Comparison of ENCODE assay signal across 8 cellular contexts in the genomic region with DNA sequence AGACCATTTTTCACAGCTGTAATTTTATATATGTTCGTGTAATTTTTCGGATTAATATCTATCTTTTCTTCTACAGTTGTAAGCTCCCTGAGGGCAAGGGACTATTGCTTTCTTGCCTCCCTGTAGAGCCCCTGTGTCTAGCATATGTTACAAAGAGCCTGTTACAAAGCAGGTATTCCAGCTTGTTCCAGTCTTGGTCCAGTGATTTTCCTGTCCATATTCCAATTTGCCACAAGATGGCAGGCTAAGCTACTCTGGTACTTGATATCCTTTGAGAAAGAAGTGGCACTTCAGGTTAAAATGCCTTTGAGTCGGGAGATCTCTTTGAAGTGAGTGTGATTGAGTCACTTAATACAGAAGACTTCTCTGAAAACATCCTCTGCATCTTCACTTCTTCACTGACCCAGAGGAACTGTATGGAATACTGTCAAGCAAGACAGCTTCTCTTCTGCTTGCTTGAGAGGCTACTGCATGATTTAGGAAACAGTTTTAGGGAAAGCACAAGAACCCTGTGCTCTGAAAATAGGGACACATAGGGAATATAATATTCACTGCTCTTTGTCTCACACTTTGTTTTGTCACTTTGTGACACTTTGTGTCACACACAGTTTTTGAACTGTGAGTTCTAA. TPM values are rescaled to one million over a fixed set of nuclear protein-coding genes. Genes with fewer than 3 reads are reported as not detected.
DNase-seq lines count a peak whose midpoint lies in the region; ATAC-seq and TF ChIP-seq lines count a peak whose summit lies in the region.

No MANE protein-coding gene starts in this region.

- no peaks in the 10 kb centered on the region for H3K4me1 ChIP-seq in RWPE2 (ENCODE audit: insufficient read depth, poor library complexity, severe bottlenecking)

- H3K27ac Mint-ChIP-seq in T-helper 17 cell: no peak overlapping the region

- H3K9me3 ChIP-seq in RWPE2 (ENCODE audit: severe bottlenecking): no peaks in the 10 kb centered on the region
- H3K9me3 ChIP-seq in T-helper 17 cell (ENCODE audit: control insufficient read depth, low read length, poor library complexity, severe bottlenecking): no peaks in the 10 kb centered on the region

- TF ChIP-seq CTCF in RWPE2 (IDR thresholded peaks at IDR 0.05; ENCODE audit: poor library complexity, severe bottlenecking): peak; percentile 80
- TF ChIP-seq CTCF in fibroblast of villous mesenchyme (IDR thresholded peaks at IDR 0.05; ENCODE audit: insufficient read depth, low read depth, low read length): peak; percentile 67

- H3K27me3 ChIP-seq in RWPE2 (ENCODE audit: insufficient read depth, poor library complexity, severe bottlenecking): no peaks in the 10 kb centered on the region

- no peaks in the 10 kb centered on the region for H3K27me3 Mint-ChIP-seq in T-helper 17 cell

- no peak overlapping the region for H3K4me3 ChIP-seq in RWPE2 (ENCODE audit: severe bottlenecking)
- H3K4me3 ChIP-seq in fibroblast of villous mesenchyme (ENCODE audit: low read depth, low read length): no peak overlapping the region

- H3K4me3 Mint-ChIP-seq in T-helper 17 cell: no peak overlapping the region

- H3K4me1 Mint-ChIP-seq in T-helper 17 cell: peaks cover 18% of the 10 kb centered on the region

- H3K27ac ChIP-seq in RWPE2 (ENCODE audit: poor library complexity, severe bottlenecking): no peak overlapping the region

- no peaks in the 10 kb centered on the region for H3K36me3 Mint-ChIP-seq in T-helper 17 cell (ENCODE audit: low read depth)

- peak; percentile 20; the same call in 1 of the 3 replicates for ATAC-seq in RWPE2 (ENCODE audit: low read depth)
- no peak for ATAC-seq in HG03469 (IDR thresholded peaks at IDR 0.05; ENCODE audit: unreplicated experiment)
- no peak for ATAC-seq in T-helper 17 cell

- DNase-seq in EL (peak; percentile 56), NCI-H1092 (lab: John Stamatoyannopoulos, UW) (peak; percentile 50), RWPE2 (ENCODE audit: low spot score) (no peak), fibroblast of villous mesenchyme (ENCODE audit: low read depth) (peak; percentile 58), retina (peak; percentile 61), cortex of kidney (lab: John Stamatoyannopoulos, UW) (no peak), T-helper 17 cell (no peak)

- no peaks in the 10 kb centered on the region for H3K36me3 ChIP-seq in RWPE2 (ENCODE audit: low read depth)

RNA-seq across cellular contexts. Expression of gene CAVIN4, which starts 24.5 kb away (rescaled TPM):
- total RNA-seq in fibroblast of villous mesenchyme: 0.64 and 1.3 TPM in 2 replicates
- total RNA-seq in T-helper 17 cell: under 1 TPM in 1 of 2 donors, not detected in 1; 0.13 TPM

Comparison
In these comparisons a context has a peak if more than half of its experiments do, and no peak if none do; other contexts are left out.
1. DNase-seq: peak in EL (single experiment), NCI-H1092 (single experiment), fibroblast of villous mesenchyme (single experiment) and retina (single experiment); none in RWPE2 (single experiment), cortex of kidney (single experiment) and T-helper 17 cell (0 of 3).